Comparison of ENCODE assay signal across 9 cellular contexts in the genomic region with DNA sequence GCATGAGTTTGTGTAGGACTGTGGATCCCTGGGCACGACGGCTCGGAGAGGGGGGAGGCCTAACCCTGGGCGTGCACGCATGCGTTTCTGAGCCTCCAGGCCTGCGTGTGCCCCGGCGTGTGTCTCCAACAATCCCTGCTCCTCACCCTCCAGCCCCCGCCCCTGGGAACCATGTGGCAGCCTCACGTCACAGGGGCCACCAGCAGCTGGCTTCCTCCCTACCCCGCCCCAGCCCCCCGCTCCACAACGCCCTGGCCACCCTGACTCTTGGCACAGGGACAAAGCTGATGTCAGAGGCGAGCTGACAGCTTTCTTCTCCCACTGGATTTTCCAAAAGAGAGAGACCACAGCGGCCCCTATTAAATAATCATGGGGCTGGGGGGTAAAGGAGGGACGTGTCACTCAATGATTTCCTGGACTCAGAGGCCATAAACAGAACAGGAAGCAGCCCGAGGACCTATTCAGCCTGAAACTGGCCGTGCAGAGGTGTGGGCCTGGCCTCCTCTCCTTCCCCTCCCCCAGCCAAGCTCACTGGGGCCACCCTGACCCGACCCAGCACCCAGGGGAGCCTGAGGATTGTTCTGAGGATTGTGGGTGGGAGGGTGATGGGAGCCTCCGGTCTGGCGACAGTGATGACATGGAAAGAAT. TPM values are rescaled to one million over a fixed set of nuclear protein-coding genes. Genes with fewer than 3 reads are reported as not detected.
DNase-seq lines count a peak whose midpoint lies in the region; ATAC-seq and TF ChIP-seq lines count a peak whose summit lies in the region.
"Had no signal": no experiment of that assay in that cellular context is flagged by ENCODE, and none has a peak within 500 bp of the region (broad histone marks: within the 10 kb centered on the region; RNA-seq: fewer than 3 reads in every experiment).

No MANE protein-coding gene starts in this region.

- peak overlapping the region; percentile 33 for H3K27ac ChIP-seq in lower lobe of right lung
- H3K27ac ChIP-seq: C4-2B had no signal

- H3K4me3 Mint-ChIP-seq in activated CD8-positive, alpha-beta T cell treated with anti-CD3 and anti-CD28 coated beads, Interleukin-2, amount 10 ng/mL, durations not matched to agents 7 days and 5 days = peak overlapping the region; percentile 12
- H3K4me3 Mint-ChIP-seq in activated CD8-positive, alpha-beta T cell treated with anti-CD3 and anti-CD28 coated beads for 36 hours = no peak overlapping the region
- no peak overlapping the region for H3K4me3 Mint-ChIP-seq in activated T-helper 2 cell treated with anti-CD3 and anti-CD28 coated beads, Interferon-gamma antibody, Interleukin-2, Interleukin-4, amounts not matched to agents 10 μg/mL and 5 μg/mL and 100 μg/mL, durations not matched to agents 14 hours and 24 hours and 36 hours (ENCODE audit: low read depth)

- intact Hi-C loops in activated CD8-positive, alpha-beta T cell treated with anti-CD3 and anti-CD28 coated beads for 36 hours (cut with micrococcal nuclease) = no loop called here
- intact Hi-C loops in activated T-helper 2 cell treated with anti-CD3 and anti-CD28 coated beads, Interferon-gamma antibody, Interleukin-2, Interleukin-4, amounts not matched to agents 10 μg/mL and 5 μg/mL and 100 μg/mL, durations not matched to agents 14 hours and 24 hours and 36 hours (cut with micrococcal nuclease) = loop anchor here (5.0 kb wide), 1 partner anchor 34 kb away; the partner anchor contains the start of gene CASTOR1
- intact Hi-C loops in lower lobe of right lung (cut with DNase I) = no loop called here

- DNase-seq in activated CD8-positive, alpha-beta T cell treated with anti-CD3 and anti-CD28 coated beads, Interleukin-2, amount 10 ng/mL, durations not matched to agents 7 days and 5 days = no peak
- no peak for DNase-seq in activated CD8-positive, alpha-beta T cell treated with anti-CD3 and anti-CD28 coated beads for 36 hours
- no peak for DNase-seq in activated T-helper 2 cell treated with anti-CD3 and anti-CD28 coated beads, Interferon-gamma antibody, Interleukin-2, Interleukin-4, amounts not matched to agents 10 μg/mL and 5 μg/mL and 100 μg/mL, durations not matched to agents 14 hours and 24 hours and 36 hours (ENCODE audit: low spot score)
- DNase-seq in lower lobe of right lung (no peak), ureter (ENCODE audit: low spot score) (peak; percentile 74), cortex of kidney (lab: John Stamatoyannopoulos, UW) (no peak)

- no peak for TF ChIP-seq CTCF in activated CD8-positive, alpha-beta T cell treated with anti-CD3 and anti-CD28 coated beads for 36 hours (IDR thresholded peaks at IDR 0.05)
- TF ChIP-seq CTCF in lower lobe of right lung (IDR thresholded peaks at IDR 0.05) = no peak

- H3K36me3 Mint-ChIP-seq in activated CD8-positive, alpha-beta T cell treated with anti-CD3 and anti-CD28 coated beads, Interleukin-2, amount 10 ng/mL, durations not matched to agents 7 days and 5 days (ENCODE audit: low read depth) = no peaks in the 10 kb centered on the region
- H3K36me3 Mint-ChIP-seq in activated CD8-positive, alpha-beta T cell treated with anti-CD3 and anti-CD28 coated beads for 36 hours (ENCODE audit: low read depth) = no peaks in the 10 kb centered on the region
- H3K36me3 Mint-ChIP-seq in activated T-helper 2 cell treated with anti-CD3 and anti-CD28 coated beads, Interferon-gamma antibody, Interleukin-2, Interleukin-4, amounts not matched to agents 10 μg/mL and 5 μg/mL and 100 μg/mL, durations not matched to agents 14 hours and 24 hours and 36 hours (ENCODE audit: low read depth) = no peaks in the 10 kb centered on the region

- no peaks in the 10 kb centered on the region for H3K27me3 Mint-ChIP-seq in activated CD8-positive, alpha-beta T cell treated with anti-CD3 and anti-CD28 coated beads, Interleukin-2, amount 10 ng/mL, durations not matched to agents 7 days and 5 days (ENCODE audit: low read depth)
- H3K27me3 Mint-ChIP-seq in activated CD8-positive, alpha-beta T cell treated with anti-CD3 and anti-CD28 coated beads for 36 hours = peaks cover 3% of the 10 kb centered on the region
- no peaks in the 10 kb centered on the region for H3K27me3 Mint-ChIP-seq in activated T-helper 2 cell treated with anti-CD3 and anti-CD28 coated beads, Interferon-gamma antibody, Interleukin-2, Interleukin-4, amounts not matched to agents 10 μg/mL and 5 μg/mL and 100 μg/mL, durations not matched to agents 14 hours and 24 hours and 36 hours (ENCODE audit: low read depth)

- H3K4me1 ChIP-seq in lower lobe of right lung = peaks cover 24% of the 10 kb centered on the region

- no peaks in the 10 kb centered on the region for H3K9me3 Mint-ChIP-seq in activated CD8-positive, alpha-beta T cell treated with anti-CD3 and anti-CD28 coated beads, Interleukin-2, amount 10 ng/mL, durations not matched to agents 7 days and 5 days (ENCODE audit: insufficient read depth)
- no peaks in the 10 kb centered on the region for H3K9me3 Mint-ChIP-seq in activated CD8-positive, alpha-beta T cell treated with anti-CD3 and anti-CD28 coated beads for 36 hours
- H3K9me3 Mint-ChIP-seq in activated T-helper 2 cell treated with anti-CD3 and anti-CD28 coated beads, Interferon-gamma antibody, Interleukin-2, Interleukin-4, amounts not matched to agents 10 μg/mL and 5 μg/mL and 100 μg/mL, durations not matched to agents 14 hours and 24 hours and 36 hours = no peaks in the 10 kb centered on the region

- no peak overlapping the region for H3K4me3 ChIP-seq in lower lobe of right lung

- CTCF ChIA-PET in activated CD8-positive, alpha-beta T cell treated with anti-CD3 and anti-CD28 coated beads, Interleukin-2, amount 10 ng/mL, durations not matched to agents 7 days and 5 days (lab: Charles Lee) = interaction anchor here (0.9 to 4.5 kb wide), 4 partner anchors 10 to 252 kb away, joined by 5 to 95 read pairs (median 12); no protein-coding TSS in a partner anchor
- CTCF ChIA-PET in activated CD8-positive, alpha-beta T cell treated with anti-CD3 and anti-CD28 coated beads for 36 hours (lab: Charles Lee) = interaction anchor here (1.2 to 3.2 kb wide), 3 partner anchors 10 to 154 kb away, joined by 3 to 36 read pairs (median 4); no protein-coding TSS in a partner anchor

- H3K27ac Mint-ChIP-seq in activated CD8-positive, alpha-beta T cell treated with anti-CD3 and anti-CD28 coated beads, Interleukin-2, amount 10 ng/mL, durations not matched to agents 7 days and 5 days = peak overlapping the region; percentile 76
- no peak overlapping the region for H3K27ac Mint-ChIP-seq in activated CD8-positive, alpha-beta T cell treated with anti-CD3 and anti-CD28 coated beads for 36 hours
- H3K27ac Mint-ChIP-seq in activated T-helper 2 cell treated with anti-CD3 and anti-CD28 coated beads, Interferon-gamma antibody, Interleukin-2, Interleukin-4, amounts not matched to agents 10 μg/mL and 5 μg/mL and 100 μg/mL, durations not matched to agents 14 hours and 24 hours and 36 hours = peak overlapping the region; percentile 79

- POLR2A ChIA-PET in activated CD8-positive, alpha-beta T cell treated with anti-CD3 and anti-CD28 coated beads, Interleukin-2, amount 10 ng/mL, durations not matched to agents 7 days and 5 days (lab: Charles Lee) = interaction anchor here (0.6 to 1.2 kb wide), 2 partner anchors 95 to 148 kb away, joined by 3 read pairs; no protein-coding TSS in a partner anchor
- POLR2A ChIA-PET in activated CD8-positive, alpha-beta T cell treated with anti-CD3 and anti-CD28 coated beads for 36 hours (lab: Charles Lee) = interaction anchor here (0.5 to 1.2 kb wide), 2 partner anchors 14 to 160 kb away, joined by 3 read pairs; no protein-coding TSS in a partner anchor

- H3K4me1 Mint-ChIP-seq in activated CD8-positive, alpha-beta T cell treated with anti-CD3 and anti-CD28 coated beads, Interleukin-2, amount 10 ng/mL, durations not matched to agents 7 days and 5 days (ENCODE audit: low read depth) = peaks cover 93% of the 10 kb centered on the region
- peaks cover 46% of the 10 kb centered on the region for H3K4me1 Mint-ChIP-seq in activated CD8-positive, alpha-beta T cell treated with anti-CD3 and anti-CD28 coated beads for 36 hours (ENCODE audit: low read depth)
- peaks cover 58% of the 10 kb centered on the region for H3K4me1 Mint-ChIP-seq in activated T-helper 2 cell treated with anti-CD3 and anti-CD28 coated beads, Interferon-gamma antibody, Interleukin-2, Interleukin-4, amounts not matched to agents 10 μg/mL and 5 μg/mL and 100 μg/mL, durations not matched to agents 14 hours and 24 hours and 36 hours (ENCODE audit: low read depth)

- H3K27me3 ChIP-seq in lower lobe of right lung (ENCODE audit: low read depth) = no peaks in the 10 kb centered on the region

- no peaks in the 10 kb centered on the region for H3K9me3 ChIP-seq in lower lobe of right lung

- no peaks in the 10 kb centered on the region for H3K36me3 ChIP-seq in lower lobe of right lung

- no peak for ATAC-seq in activated CD8-positive, alpha-beta T cell treated with anti-CD3 and anti-CD28 coated beads, Interleukin-2, amount 10 ng/mL, durations not matched to agents 7 days and 5 days
- ATAC-seq in activated CD8-positive, alpha-beta T cell treated with anti-CD3 and anti-CD28 coated beads for 36 hours = no peak
- ATAC-seq in lower lobe of right lung (peak in 1 of 2 donors; percentile 14), GM18517 (IDR thresholded peaks at IDR 0.05; ENCODE audit: unreplicated experiment) (no peak), HG03439 (IDR thresholded peaks at IDR 0.05; ENCODE audit: unreplicated experiment) (no peak)

RNA-seq across cellular contexts. Expression of gene LIF, which starts 6.8 kb away (rescaled TPM):
- total RNA-seq in activated CD8-positive, alpha-beta T cell treated with anti-CD3 and anti-CD28 coated beads, Interleukin-2, amount 10 ng/mL, durations not matched to agents 7 days and 5 days = 100 to 1,000 TPM; 532 to 569 TPM
- 100 to 1,000 TPM; 160 to 161 TPM for total RNA-seq in activated CD8-positive, alpha-beta T cell treated with anti-CD3 and anti-CD28 coated beads for 36 hours
- 919 and 932 TPM in 2 replicates for total RNA-seq in activated T-helper 2 cell treated with anti-CD3 and anti-CD28 coated beads, Interferon-gamma antibody, Interleukin-2, Interleukin-4, amounts not matched to agents 10 μg/mL and 5 μg/mL and 100 μg/mL, durations not matched to agents 14 hours and 24 hours and 36 hours
- total RNA-seq in lower lobe of right lung (3.1 TPM), ureter (2.1 TPM)

RNA-seq across cellular contexts. Expression of gene OSM, which starts 13.3 kb away (rescaled TPM):
- 100 to 1,000 TPM; 135 to 140 TPM for total RNA-seq in activated CD8-positive, alpha-beta T cell treated with anti-CD3 and anti-CD28 coated beads, Interleukin-2, amount 10 ng/mL, durations not matched to agents 7 days and 5 days
- 10 to 100 TPM; 44.3 to 45.7 TPM for total RNA-seq in activated CD8-positive, alpha-beta T cell treated with anti-CD3 and anti-CD28 coated beads for 36 hours
- total RNA-seq in activated T-helper 2 cell treated with anti-CD3 and anti-CD28 coated beads, Interferon-gamma antibody, Interleukin-2, Interleukin-4, amounts not matched to agents 10 μg/mL and 5 μg/mL and 100 μg/mL, durations not matched to agents 14 hours and 24 hours and 36 hours = 148 and 152 TPM in 2 replicates
- total RNA-seq in lower lobe of right lung (1.1 TPM), ureter (0.36 TPM)

RNA-seq across cellular contexts. Expression of gene CASTOR1, which starts 36.0 kb away (rescaled TPM):
- 10 to 100 TPM; 24.5 to 25.4 TPM for total RNA-seq in activated CD8-positive, alpha-beta T cell treated with anti-CD3 and anti-CD28 coated beads, Interleukin-2, amount 10 ng/mL, durations not matched to agents 7 days and 5 days
- total RNA-seq in activated CD8-positive, alpha-beta T cell treated with anti-CD3 and anti-CD28 coated beads for 36 hours = 1 to 10 TPM; 4.2 to 5.1 TPM
- total RNA-seq in activated T-helper 2 cell treated with anti-CD3 and anti-CD28 coated beads, Interferon-gamma antibody, Interleukin-2, Interleukin-4, amounts not matched to agents 10 μg/mL and 5 μg/mL and 100 μg/mL, durations not matched to agents 14 hours and 24 hours and 36 hours = 11.1 TPM in 2 replicates
- 16.2 TPM for total RNA-seq in lower lobe of right lung
- total RNA-seq in ureter = 17.5 TPM

Comparison
In these comparisons a context has a peak if more than half of its experiments do, and no peak if none do; other contexts are left out.
1. RNA of gene LIF, which starts 6.8 kb away (total RNA-seq): 919 to 932 TPM in activated T-helper 2 cell treated with anti-CD3 and anti-CD28 coated beads, Interferon-gamma antibody, Interleukin-2, Interleukin-4, amounts not matched to agents 10 μg/mL and 5 μg/mL and 100 μg/mL, durations not matched to agents 14 hours and 24 hours and 36 hours, 532 to 569 TPM in activated CD8-positive, alpha-beta T cell treated with anti-CD3 and anti-CD28 coated beads, Interleukin-2, amount 10 ng/mL, durations not matched to agents 7 days and 5 days and 160 to 161 TPM in activated CD8-positive, alpha-beta T cell treated with anti-CD3 and anti-CD28 coated beads for 36 hours; 3.1 TPM in lower lobe of right lung (single experiment) and 2.1 TPM in ureter (single experiment); every median in the first group is over 10 times any median in the second.
2. RNA of gene OSM, which starts 13.3 kb away (total RNA-seq): 148 to 152 TPM in activated T-helper 2 cell treated with anti-CD3 and anti-CD28 coated beads, Interferon-gamma antibody, Interleukin-2, Interleukin-4, amounts not matched to agents 10 μg/mL and 5 μg/mL and 100 μg/mL, durations not matched to agents 14 hours and 24 hours and 36 hours, 135 to 140 TPM in activated CD8-positive, alpha-beta T cell treated with anti-CD3 and anti-CD28 coated beads, Interleukin-2, amount 10 ng/mL, durations not matched to agents 7 days and 5 days and 44.3 to 45.7 TPM in activated CD8-positive, alpha-beta T cell treated with anti-CD3 and anti-CD28 coated beads for 36 hours; 1.1 TPM in lower lobe of right lung (single experiment) and 0.36 TPM in ureter (single experiment); every median in the first group is over 10 times any median in the second.